In genomic region chr20:50518270-50518721, GRCh38 we compare ENCODE assay signal across 11 cellular contexts. TPM values are rescaled to one million over a fixed set of nuclear protein-coding genes. Genes with fewer than 3 reads are reported as not detected.
DNase-seq lines count a peak whose midpoint lies in the region; ATAC-seq, FAIRE-seq and TF ChIP-seq lines count a peak whose summit lies in the region.
"Had no signal": no experiment of that assay in that cellular context is flagged by ENCODE, and none has a peak within 500 bp of the region (broad histone marks: within the 10 kb centered on the region; RNA-seq: fewer than 3 reads in every experiment).

No MANE protein-coding gene starts in this region.

- H3K4me1 ChIP-seq in IMR-90 (ENCODE audit: control insufficient read depth, insufficient read depth, low read length), result peaks cover 28% of the 10 kb centered on the region
- peaks cover 64% of the 10 kb centered on the region for H3K4me1 ChIP-seq in astrocyte (ENCODE audit: insufficient read depth, low read length)
- no peaks in the 10 kb centered on the region for H3K4me1 ChIP-seq in mesendoderm (ENCODE audit: control insufficient read depth, low read depth, low read length)
- no peaks in the 10 kb centered on the region for H3K4me1 ChIP-seq in H9 (ENCODE audit: insufficient read depth, low read length)

- peak overlapping the region; percentile 35 for H3K4me3 ChIP-seq in AG04449 (ENCODE audit: low read depth, low read length)
- H3K4me3 ChIP-seq in IMR-90 (ENCODE audit: insufficient read depth, low read depth, low read length), result peak overlapping the region; percentile 22; the same call in 1 of the 2 replicates
- H3K4me3 ChIP-seq in astrocyte (ENCODE audit: insufficient read depth, low read depth, low read length), result peak overlapping the region; percentile 37
- no peak overlapping the region for H3K4me3 ChIP-seq in mesendoderm (ENCODE audit: low read length)

- H3K27me3 ChIP-seq in IMR-90 (ENCODE audit: control insufficient read depth, insufficient read depth, low read length) (no peaks in the 10 kb centered on the region), astrocyte (ENCODE audit: insufficient read depth, low read length) (no peaks in the 10 kb centered on the region), mesendoderm (ENCODE audit: insufficient read depth, low read length, poor library complexity) (no peaks in the 10 kb centered on the region), H9 (ENCODE audit: insufficient read depth, low read length) (no peaks in the 10 kb centered on the region)

- TF ChIP-seq RAD21 in IMR-90 (IDR thresholded peaks at IDR 0.05; ENCODE audit: low read length), result no peak

- no peak overlapping the region for H3K4me3 Mint-ChIP-seq in astrocyte (ENCODE audit: unreplicated experiment)
- no peak overlapping the region for H3K4me3 Mint-ChIP-seq in H9

- CTCF ChIA-PET in AG04449 (lab: Yijun Ruan, JAX), result interaction anchor here (0.9 to 3.0 kb wide), 4 partner anchors 8 to 232 kb away, joined by 3 to 13 read pairs (median 3); no protein-coding TSS in a partner anchor
- CTCF ChIA-PET in IMR-90 (lab: Yijun Ruan, JAX), result interaction anchor here (0.7 kb wide), 1 partner anchor 269 kb away, joined by 3 read pairs; no protein-coding TSS in a partner anchor

- H3K18ac ChIP-seq in IMR-90 (ENCODE audit: low read depth, low read length), result peak overlapping the region; percentile 89; the same call in 1 of the 2 replicates
- H3K18ac ChIP-seq in mesendoderm (ENCODE audit: low read length), result no peak overlapping the region
- no peak overlapping the region for H3K18ac ChIP-seq in H9 (ENCODE audit: insufficient read length, low read depth, low read length)

- H3K79me1 ChIP-seq in IMR-90 (ENCODE audit: low read depth in 1 of 2, low read length in 2 of 2) (peaks cover 10 to 74% of the 10 kb centered on the region in 2 experiments), mesendoderm (ENCODE audit: low read length) (peaks cover 32% of the 10 kb centered on the region), H9 (ENCODE audit: insufficient read depth, low read depth, low read length, poor library complexity, severe bottlenecking) (peaks cover 3% of the 10 kb centered on the region)

- DNase-seq in AG04449 (ENCODE audit: low read depth, low spot score) (no peak), IMR-90 (peak; percentile 72), astrocyte (ENCODE audit: low read depth) (peak; percentile 70), mesendoderm (no peak), SIG-M5 (lab: John Stamatoyannopoulos, UW) (no peak), H9 (no peak), NCI-H128 (lab: John Stamatoyannopoulos, UW; ENCODE audit: unreplicated experiment) (no peak)
- DNase-seq: foreskin melanocyte had no signal

- in situ Hi-C loops in IMR-90 (cut with MboI; ENCODE audit: low sequenced_read_pairs), result no loop called here

- no peak overlapping the region for H3T11ph ChIP-seq in H9 (ENCODE audit: low read length)

- peaks cover 64% of the 10 kb centered on the region for H4K20me1 ChIP-seq in IMR-90 (ENCODE audit: insufficient read depth, low read length)
- peaks cover 79% of the 10 kb centered on the region for H4K20me1 ChIP-seq in astrocyte (ENCODE audit: insufficient read depth, low read length)
- H4K20me1 ChIP-seq in H9 (ENCODE audit: control insufficient read depth, insufficient read depth, insufficient read length), result no peaks in the 10 kb centered on the region

- H3K36me3 ChIP-seq in IMR-90 (ENCODE audit: control insufficient read depth, insufficient read depth, low read length) (peaks cover 16% of the 10 kb centered on the region), astrocyte (ENCODE audit: insufficient read depth, low read length) (no peaks in the 10 kb centered on the region), mesendoderm (ENCODE audit: control insufficient read depth, insufficient read depth, low read length) (no peaks in the 10 kb centered on the region)

- intact Hi-C loops in IMR-90 (cut with micrococcal nuclease), result loop anchor here (2.0 kb wide), 1 partner anchor 15 kb away; no protein-coding TSS in a partner anchor

- no peaks in the 10 kb centered on the region for H3K23me2 ChIP-seq in H9 (ENCODE audit: insufficient read length, low read depth, low read length, poor library complexity, severe bottlenecking)

- no peak overlapping the region for H2AFZ ChIP-seq in IMR-90 (replicated peaks; ENCODE audit: low read length, poor library complexity)
- no peak overlapping the region for H2AFZ ChIP-seq in astrocyte (ENCODE audit: low read depth, low read length)
- no peak overlapping the region for H2AFZ ChIP-seq in H9 (ENCODE audit: low read length)
- H2AFZ ChIP-seq: parathyroid adenoma had no signal

- H3K23ac ChIP-seq in IMR-90 (ENCODE audit: low read depth, low read length) (peak overlapping the region; percentile 70; the same call in 1 of the 2 replicates), mesendoderm (ENCODE audit: low read length) (no peak overlapping the region), H9 (ENCODE audit: insufficient read length, low read depth, low read length) (no peak overlapping the region)

- TF ChIP-seq CTCF in AG04449 (IDR thresholded peaks at IDR 0.05; ENCODE audit: insufficient read depth, low read length, missing control alignments) (no peak), IMR-90 (conservative IDR thresholded peaks at IDR 0.05; ENCODE audit: low read depth, low read length) (no peak), astrocyte (IDR thresholded peaks at IDR 0.05; ENCODE audit: insufficient read depth, low read depth, low read length) (no peak), H9 (conservative IDR thresholded peaks at IDR 0.05) (no peak)

- H2BK20ac ChIP-seq in IMR-90 (ENCODE audit: low read depth, low read length), result peak overlapping the region; percentile 45
- H2BK20ac ChIP-seq in H9 (ENCODE audit: low read depth, low read length, poor library complexity, severe bottlenecking), result no peak overlapping the region

- H4K5ac ChIP-seq in IMR-90 (ENCODE audit: low read depth, low read length) (peak overlapping the region; percentile 81; the same call in 1 of the 2 replicates), mesendoderm (ENCODE audit: low read length) (no peak overlapping the region), H9 (ENCODE audit: insufficient read length, low read depth, low read length) (no peak overlapping the region)

- H2BK15ac ChIP-seq in IMR-90 (ENCODE audit: low read depth, low read length), result peak overlapping the region; percentile 55; the same call in 1 of the 3 replicates
- no peak overlapping the region for H2BK15ac ChIP-seq in mesendoderm (replicated peaks; ENCODE audit: low read depth)
- H2BK15ac ChIP-seq in H9 (ENCODE audit: low read depth, low read length), result no peak overlapping the region

- H3K9me3 Mint-ChIP-seq in astrocyte (ENCODE audit: unreplicated experiment), result no peaks in the 10 kb centered on the region
- no peaks in the 10 kb centered on the region for H3K9me3 Mint-ChIP-seq in H9

- no peak for TF ChIP-seq POLR2A in IMR-90 (IDR thresholded peaks at IDR 0.05; ENCODE audit: low read depth, low read length)

- H2AK5ac ChIP-seq in IMR-90 (ENCODE audit: low read depth, low read length) (peak overlapping the region; percentile 80; the same call in 1 of the 2 replicates), mesendoderm (ENCODE audit: low read length) (no peak overlapping the region), H9 (ENCODE audit: insufficient read length, low read length) (no peak overlapping the region)

- H3K27ac Mint-ChIP-seq in astrocyte (ENCODE audit: unreplicated experiment), result peak overlapping the region; percentile 66
- no peak overlapping the region for H3K27ac Mint-ChIP-seq in H9

- no TSS peak for BruUV-seq in IMR-90 (replicated peaks; lab: Mats Ljungman, UMichigan)

- no peak overlapping the region for H2AK9ac ChIP-seq in IMR-90 (replicated peaks; ENCODE audit: low read depth, low read length, poor library complexity)

- H3K27me3 Mint-ChIP-seq in astrocyte (ENCODE audit: low read depth, unreplicated experiment) (no peaks in the 10 kb centered on the region), H9 (ENCODE audit: low read depth) (no peaks in the 10 kb centered on the region)

- H2BK5ac ChIP-seq in IMR-90 (ENCODE audit: low read depth, low read length, poor library complexity, severe bottlenecking), result peak overlapping the region; percentile 94
- H2BK5ac ChIP-seq in mesendoderm (ENCODE audit: low read length), result no peak overlapping the region
- no peak overlapping the region for H2BK5ac ChIP-seq in H9 (ENCODE audit: insufficient read length, low read length)

- no peak overlapping the region for H2BK12ac ChIP-seq in H9 (ENCODE audit: insufficient read length, low read depth, low read length)

- peak overlapping the region; percentile 72 for H3K4ac ChIP-seq in IMR-90 (ENCODE audit: low read depth, low read length)
- no peak overlapping the region for H3K4ac ChIP-seq in mesendoderm (ENCODE audit: low read depth, low read length)
- no peak overlapping the region for H3K4ac ChIP-seq in H9 (ENCODE audit: low read depth, low read length)

- H3K14ac ChIP-seq in IMR-90 (replicated peaks; ENCODE audit: low read depth, low read length) (peak overlapping the region; percentile 49), H9 (ENCODE audit: insufficient read depth, low read length) (no peak overlapping the region)

- H2BK120ac ChIP-seq in IMR-90 (ENCODE audit: low read depth, low read length) (peak overlapping the region; percentile 71), mesendoderm (ENCODE audit: low read depth, low read length) (no peak overlapping the region), H9 (ENCODE audit: low read depth, low read length, poor library complexity, severe bottlenecking) (no peak overlapping the region)

- H3K36me3 Mint-ChIP-seq in astrocyte (ENCODE audit: low read depth, unreplicated experiment) (peaks cover 5% of the 10 kb centered on the region), H9 (ENCODE audit: insufficient read depth in 1 of 3, low read depth in 3 of 3) (no peaks in the 10 kb centered on the region)

- POLR2A ChIA-PET in AG04449 (lab: Yijun Ruan, JAX) (interaction anchor here (0.6 to 0.7 kb wide), 2 partner anchors 10 to 1716 kb away, joined by 4 read pairs; no protein-coding TSS in a partner anchor), IMR-90 (lab: Charles Lee; ENCODE audit: unreplicated experiment) (no interaction called here)

- peak overlapping the region; percentile 82 for H3K4me2 ChIP-seq in IMR-90 (ENCODE audit: low read depth, low read length)
- H3K4me2 ChIP-seq in astrocyte (ENCODE audit: low read length), result peak overlapping the region; percentile 82
- no peak overlapping the region for H3K4me2 ChIP-seq in mesendoderm (ENCODE audit: low read length)
- H3K4me2 ChIP-seq in H9 (ENCODE audit: insufficient read depth, insufficient read length, low read length), result no peak overlapping the region

- H3K27ac ChIP-seq in IMR-90 (ENCODE audit: insufficient read depth, low read length) (peak overlapping the region; percentile 80; the same call in 1 of the 2 replicates), astrocyte (ENCODE audit: low read depth, low read length) (peak overlapping the region; percentile 72), mesendoderm (ENCODE audit: low read depth, low read length) (no peak overlapping the region), H9 (ENCODE audit: insufficient read length, low read depth, low read length) (no peak overlapping the region)
- H3K27ac ChIP-seq: parathyroid adenoma had no signal

- H3K9ac ChIP-seq in IMR-90 (ENCODE audit: low read depth, low read length), result peak overlapping the region; percentile 55; the same call in 1 of the 2 replicates
- H3K9ac ChIP-seq in astrocyte (ENCODE audit: low read length), result peak overlapping the region; percentile 70
- no peak overlapping the region for H3K9ac ChIP-seq in mesendoderm (ENCODE audit: low read length)
- no peak overlapping the region for H3K9ac ChIP-seq in H9 (ENCODE audit: extremely low read depth, insufficient read length, low read length)
- H3K9ac ChIP-seq: parathyroid adenoma had no signal

- H4K8ac ChIP-seq in IMR-90 (ENCODE audit: low read depth in 2 of 2, low read length in 2 of 2), result peak overlapping the region in 1 of 2 experiments; percentile 60; a peak in 2 of 4 replicates
- no peak overlapping the region for H4K8ac ChIP-seq in mesendoderm (ENCODE audit: low read depth, low read length)
- no peak overlapping the region for H4K8ac ChIP-seq in H9 (replicated peaks; ENCODE audit: insufficient read length, low read depth, low read length)

- H3K56ac ChIP-seq in IMR-90 (ENCODE audit: extremely low read depth, insufficient read depth, low read length) (0 out of 2 replicates have a peak overlapping the region, but pooled peaks have one; percentile 54), mesendoderm (ENCODE audit: low read length) (peak overlapping the region; percentile 5), H9 (ENCODE audit: insufficient read length, low read depth, low read length) (no peak overlapping the region)

- H3K9me1 ChIP-seq in IMR-90 (ENCODE audit: insufficient read depth, low read length), result peaks cover 38% of the 10 kb centered on the region

- no peak for FAIRE-seq in astrocyte (lab: Jason Lieb, UNC)
- FAIRE-seq: D721Med had no signal

- 0% methylated on average over 1 of the region's 4 CpGs; no CpG with 5 or more reads in 1 of the 2 experiments for WGBS in IMR-90 (ENCODE audit: extremely low coverage in 2 of 2, insufficient read length in 1 of 2), 2 experiments
- no CpG with 5 or more reads among the region's 4 CpGs for WGBS in mesendoderm (ENCODE audit: extremely low coverage, insufficient coverage, low lambda C conversion rate)
- no CpG with 5 or more reads among the region's 4 CpGs for WGBS in H9 (ENCODE audit: extremely low coverage, insufficient read length, low lambda C conversion rate)

- H3K9me3 ChIP-seq in IMR-90 (ENCODE audit: control insufficient read depth, insufficient read depth, low read length) (no peaks in the 10 kb centered on the region), astrocyte (ENCODE audit: insufficient read depth, low read depth, low read length) (no peaks in the 10 kb centered on the region), H9 (ENCODE audit: control insufficient read depth, low read depth, low read length) (no peaks in the 10 kb centered on the region)

- peaks cover 77% of the 10 kb centered on the region for H3K4me1 Mint-ChIP-seq in astrocyte (ENCODE audit: low read depth, unreplicated experiment)
- H3K4me1 Mint-ChIP-seq in H9, result peaks cover 4% of the 10 kb centered on the region in 2 experiments

- ATAC-seq in IMR-90 (ENCODE audit: low read depth), result peak; percentile 58
- no peak for ATAC-seq in GM21528 (IDR thresholded peaks at IDR 0.05; ENCODE audit: low FRiP score, unreplicated experiment)

- peaks cover 100% of the 10 kb centered on the region for H3K79me2 ChIP-seq in astrocyte (ENCODE audit: insufficient read depth, low read length)
- peaks cover 48% of the 10 kb centered on the region for H3K79me2 ChIP-seq in mesendoderm (ENCODE audit: control insufficient read depth, insufficient read depth, low read length)
- peaks cover 10% of the 10 kb centered on the region; the same call in 1 of the 2 replicates for H3K79me2 ChIP-seq in H9 (ENCODE audit: insufficient read depth, low read length)

- dilution Hi-C loops in IMR-90 (cut with HindIII; ENCODE audit: low sequenced_read_pairs, unreplicated experiment), result no loop called here

- H4K91ac ChIP-seq in IMR-90 (ENCODE audit: insufficient read depth, low read depth, low read length), result peak overlapping the region; percentile 62; the same call in 1 of the 2 replicates
- no peak overlapping the region for H4K91ac ChIP-seq in H9 (ENCODE audit: insufficient read length, low read depth, low read length)

RNA-seq across cellular contexts. Expression of gene PTPN1, which starts 8.1 kb away (rescaled TPM):
- 31.7 and 38.0 TPM in 2 replicates for total RNA-seq in IMR-90 (2012; rRNA removed)
- 37.1 and 37.4 TPM in 2 replicates for polyA plus RNA-seq in IMR-90 (2012; rRNA removed)
- 27.3 and 29.6 TPM in 2 replicates for polyA plus RNA-seq in IMR-90 (2012; cell fraction: cytosol; rRNA removed)
- 35.3 and 62.9 TPM in 2 replicates for polyA plus RNA-seq in IMR-90 (2012; cell fraction: nucleus; rRNA removed; ENCODE audit: low replicate concordance)
- total RNA-seq in astrocyte, result 60.6 and 64.9 TPM in 2 replicates
- 32.0 TPM for polyA plus RNA-seq in mesendoderm (2013, experiment 1 of 2)
- 31.3 TPM for polyA plus RNA-seq in mesendoderm (2013, experiment 2 of 2)
- 30.8 and 30.9 TPM in 2 replicates for total RNA-seq in H9 (2021)

Comparison
In these comparisons a context has a peak if more than half of its experiments do, and no peak if none do; other contexts are left out.
1. DNase-seq: peak in IMR-90 (single experiment) and astrocyte (single experiment); none in AG04449 (single experiment), mesendoderm (single experiment), SIG-M5 (single experiment), H9 (single experiment) and NCI-H128 (single experiment).
2. H3K27ac ChIP-seq: peak in IMR-90 (single experiment) and astrocyte (single experiment); none in mesendoderm (single experiment) and H9 (single experiment).
3. H3K4me2 ChIP-seq: peak in IMR-90 (single experiment) and astrocyte (single experiment); none in mesendoderm (single experiment) and H9 (single experiment).
4. H3K9ac ChIP-seq: peak in IMR-90 (single experiment) and astrocyte (single experiment); none in mesendoderm (single experiment) and H9 (single experiment).